ENCODE assay signal across 7 cellular contexts in the genomic region with DNA sequence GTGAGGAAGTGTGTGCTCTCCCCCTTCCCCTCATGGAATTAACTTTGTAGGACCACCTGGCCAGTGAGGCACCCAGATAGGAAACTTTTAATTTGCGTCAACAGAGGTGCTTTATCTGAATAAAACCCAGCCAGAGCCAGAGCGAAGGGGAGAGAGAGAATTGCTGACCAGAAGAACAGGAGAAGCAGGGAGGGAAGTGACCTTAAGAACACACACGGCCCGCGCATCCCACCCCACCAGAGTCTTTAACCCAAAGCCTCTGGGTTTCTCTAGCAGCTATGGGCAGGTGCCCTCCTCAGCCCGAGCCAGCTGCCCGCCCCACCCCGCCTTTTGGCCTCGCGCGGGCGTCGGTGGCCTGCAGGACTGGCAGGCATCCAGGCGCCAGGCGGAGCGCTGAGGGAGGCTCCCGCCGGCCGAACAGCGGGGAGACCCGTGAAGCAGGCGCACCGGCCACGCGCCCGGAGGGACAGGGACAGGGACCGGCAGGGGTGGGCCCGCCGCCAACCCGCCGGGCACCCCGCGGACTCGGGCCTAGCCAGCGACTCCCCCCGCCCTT. TPM values are rescaled to one million over a fixed set of nuclear protein-coding genes. Genes with fewer than 3 reads are reported as not detected.
DNase-seq lines count a peak whose midpoint lies in the region; ATAC-seq and TF ChIP-seq lines count a peak whose summit lies in the region.

No MANE protein-coding gene starts in this region.

- TF ChIP-seq CTCF in Panc1 (IDR thresholded peaks at IDR 0.05), result no peak
- TF ChIP-seq CTCF in left ventricle myocardium inferior (IDR thresholded peaks at IDR 0.05; ENCODE audit: borderline replicate concordance), result no peak
- TF ChIP-seq CTCF in parathyroid adenoma (IDR thresholded peaks at IDR 0.05), result no peak

- intact Hi-C loops in Panc1 (cut with micrococcal nuclease; ENCODE audit: unreplicated experiment) (loop anchor here (5.0 kb wide), 1 partner anchor 130 kb away; the partner anchor contains the start of gene LNPEP), left ventricle myocardium inferior (cut with micrococcal nuclease) (no loop called here)

- H3K27me3 ChIP-seq in Panc1 (ENCODE audit: control insufficient read depth, insufficient read depth, low read length), result no peaks in the 10 kb centered on the region
- no peaks in the 10 kb centered on the region for H3K27me3 ChIP-seq in left ventricle myocardium inferior (ENCODE audit: low read depth)
- H3K27me3 ChIP-seq in parathyroid adenoma (ENCODE audit: control insufficient read depth, insufficient read depth, low read length), result no peaks in the 10 kb centered on the region

- H3K4me3 ChIP-seq in Panc1 (ENCODE audit: low read depth in 2 of 2, low read length in 2 of 2) (peak overlapping the region; percentile 82 to 85), left ventricle myocardium inferior (peak overlapping the region; percentile 91), parathyroid adenoma (ENCODE audit: low read depth, low read length) (peak overlapping the region; percentile 95)

- no peaks in the 10 kb centered on the region for H3K79me2 ChIP-seq in parathyroid adenoma

- POLR2A ChIA-PET in Panc1 (lab: Charles Lee), result interaction anchor here (0.6 to 1.1 kb wide), 3 partner anchors 13 to 366 kb away, joined by 3 to 4 read pairs (median 4); no protein-coding TSS in a partner anchor

- no peaks in the 10 kb centered on the region for H3K36me3 ChIP-seq in Panc1 (ENCODE audit: control insufficient read depth, insufficient read depth, low read length)
- peaks cover 15% of the 10 kb centered on the region for H3K36me3 ChIP-seq in left ventricle myocardium inferior
- H3K36me3 ChIP-seq in parathyroid adenoma (ENCODE audit: control insufficient read depth, insufficient read depth, low read length), result no peaks in the 10 kb centered on the region

- ATAC-seq in GM21381 (IDR thresholded peaks at IDR 0.05; ENCODE audit: unreplicated experiment) (peak; percentile 33), Panc1 (peak; percentile 74)

- DNase-seq in ELR (ENCODE audit: low read depth) (peak; percentile 78), HPDE6-E6E7 (ENCODE audit: extremely low spot score) (peak; percentile 64), Panc1 (ENCODE audit: low read depth, low spot score) (no peak), anterior cingulate cortex (lab: John Stamatoyannopoulos, UW) (peak in 54 of 58 donors; percentile 16 to 88 (median 74)), left ventricle myocardium inferior (peak; percentile 85)

- H3K4me2 ChIP-seq in parathyroid adenoma (ENCODE audit: low read length), result peak overlapping the region; percentile 95

- BruUV-seq in Panc1 (replicated peaks; lab: Mats Ljungman, UMichigan), result no TSS peak

- peaks cover 19% of the 10 kb centered on the region for H3K4me1 ChIP-seq in Panc1 (ENCODE audit: control insufficient read depth, insufficient read depth, low read length)
- peaks cover 41% of the 10 kb centered on the region for H3K4me1 ChIP-seq in left ventricle myocardium inferior
- H3K4me1 ChIP-seq in parathyroid adenoma, result no peaks in the 10 kb centered on the region

- peak overlapping the region; percentile 97 for H2AFZ ChIP-seq in parathyroid adenoma

- peak overlapping the region; percentile 99 for H3K9ac ChIP-seq in parathyroid adenoma

- CTCF ChIA-PET in Panc1 (lab: Charles Lee), result interaction anchor here (1.1 kb wide), 1 partner anchor 354 kb away, joined by 3 read pairs; no protein-coding TSS in a partner anchor

- H3K27ac ChIP-seq in Panc1 (ENCODE audit: low read length) (peak overlapping the region; percentile 97), left ventricle myocardium inferior (replicated peaks) (peak overlapping the region; percentile 100), parathyroid adenoma (peak overlapping the region; percentile 99)

- in situ Hi-C loops in Panc1 (cut with HindIII; ENCODE audit: low pct_unique_long_range_greater_than_20kb, low sequenced_read_pairs), result no loop called here

- H3K9me3 ChIP-seq in Panc1 (ENCODE audit: control insufficient read depth, insufficient read depth, low read depth, low read length), result no peaks in the 10 kb centered on the region
- no peaks in the 10 kb centered on the region for H3K9me3 ChIP-seq in left ventricle myocardium inferior (replicated peaks)
- H3K9me3 ChIP-seq in parathyroid adenoma (ENCODE audit: control insufficient read depth, low read length), result no peaks in the 10 kb centered on the region

RNA-seq across cellular contexts. Expression of gene ERAP1, which starts 0.6 kb away (rescaled TPM):
- total RNA-seq in Panc1 (2021; ENCODE audit: unreplicated experiment) (54.6 TPM), left ventricle myocardium inferior (38.4 TPM)
- polyA plus RNA-seq in Panc1 (2012; ENCODE audit: insufficient read length), result 28.4 TPM
